8 cellular contexts compared by ENCODE assay signal in genomic region chr1:9687876-9688582, GRCh38. TPM values are rescaled to one million over a fixed set of nuclear protein-coding genes. Genes with fewer than 3 reads are reported as not detected.
DNase-seq lines count a peak whose midpoint lies in the region; ATAC-seq and TF ChIP-seq lines count a peak whose summit lies in the region.

No MANE protein-coding gene starts in this region.

- peak overlapping the region; percentile 71 to 99 for H3K4me3 ChIP-seq in vagina

- no peaks in the 10 kb centered on the region for H3K36me3 ChIP-seq in vagina

- peak; percentile 36 for DNase-seq in activated CD4-positive, alpha-beta T cell treated with anti-CD3 and anti-CD28 coated beads for 36 hours
- DNase-seq in activated CD4-positive, alpha-beta T cell treated with anti-CD3 and anti-CD28 coated beads, Interleukin-2, amount 50 U/mL, for 1 hour = no peak
- DNase-seq in NCI-H2227 treated with DMSO at 0.1 percent for 48 hours (lab: John Stamatoyannopoulos, UW) (peak; percentile 39), chondrocyte (ENCODE audit: low spot score) (no peak), memory B cell (ENCODE audit: low spot score in 2 of 2) (no peak), vagina (ENCODE audit: extremely low spot score in 2 of 2) (no peak)
- DNase-seq in effector CD8-positive, alpha-beta T cell (lab: John Stamatoyannopoulos, UW) = no peak

- no peak for ATAC-seq in activated CD4-positive, alpha-beta T cell treated with anti-CD3 and anti-CD28 coated beads for 36 hours
- ATAC-seq in memory B cell (ENCODE audit: low read depth) = no peak
- no peak for ATAC-seq in HG03159 (IDR thresholded peaks at IDR 0.05; ENCODE audit: unreplicated experiment)

- no peaks in the 10 kb centered on the region for H3K27me3 Mint-ChIP-seq in activated CD4-positive, alpha-beta T cell treated with anti-CD3 and anti-CD28 coated beads for 36 hours
- H3K27me3 Mint-ChIP-seq in chondrocyte (ENCODE audit: low read depth) = no peaks in the 10 kb centered on the region
- H3K27me3 Mint-ChIP-seq in memory B cell = no peaks in the 10 kb centered on the region

- H3K9me3 Mint-ChIP-seq in activated CD4-positive, alpha-beta T cell treated with anti-CD3 and anti-CD28 coated beads for 36 hours (ENCODE audit: low read depth) = no peaks in the 10 kb centered on the region
- H3K9me3 Mint-ChIP-seq in chondrocyte (ENCODE audit: low read depth) = no peaks in the 10 kb centered on the region
- no peaks in the 10 kb centered on the region for H3K9me3 Mint-ChIP-seq in memory B cell

- H3K36me3 Mint-ChIP-seq in activated CD4-positive, alpha-beta T cell treated with anti-CD3 and anti-CD28 coated beads for 36 hours (ENCODE audit: low read depth) = peaks cover 34% of the 10 kb centered on the region
- H3K36me3 Mint-ChIP-seq in chondrocyte (ENCODE audit: low read depth) (no peaks in the 10 kb centered on the region), memory B cell (peaks cover 4% of the 10 kb centered on the region)

- intact Hi-C loops in activated CD4-positive, alpha-beta T cell treated with anti-CD3 and anti-CD28 coated beads for 36 hours (cut with DNase I, micrococcal nuclease) = loop anchor here in 1 of 2 experiments (1.0 to 5.0 kb wide), 3 partner anchors 17 to 39 kb away; no protein-coding TSS in a partner anchor
- intact Hi-C loops in vagina (cut with DNase I) = no loop called here

- peaks cover 73% of the 10 kb centered on the region for H3K4me1 Mint-ChIP-seq in activated CD4-positive, alpha-beta T cell treated with anti-CD3 and anti-CD28 coated beads for 36 hours
- H3K4me1 Mint-ChIP-seq in chondrocyte (ENCODE audit: low read depth) = peaks cover 37% of the 10 kb centered on the region
- peaks cover 48% of the 10 kb centered on the region for H3K4me1 Mint-ChIP-seq in memory B cell

- H3K27me3 ChIP-seq in vagina = no peaks in the 10 kb centered on the region

- peak overlapping the region; percentile 77 for H3K27ac Mint-ChIP-seq in activated CD4-positive, alpha-beta T cell treated with anti-CD3 and anti-CD28 coated beads for 36 hours
- no peak overlapping the region for H3K27ac Mint-ChIP-seq in chondrocyte (ENCODE audit: unreplicated experiment)
- peak overlapping the region; percentile 83 for H3K27ac Mint-ChIP-seq in memory B cell

- H3K4me1 ChIP-seq in vagina = peaks cover 45% of the 10 kb centered on the region

- no peaks in the 10 kb centered on the region for H3K9me3 ChIP-seq in vagina

- POLR2A ChIA-PET in activated CD4-positive, alpha-beta T cell treated with anti-CD3 and anti-CD28 coated beads for 36 hours (lab: Charles Lee) = interaction anchor here (0.9 kb wide), 1 partner anchor 11 kb away, joined by 4 read pairs; no protein-coding TSS in a partner anchor

- CTCF ChIA-PET in activated CD4-positive, alpha-beta T cell treated with anti-CD3 and anti-CD28 coated beads for 36 hours (lab: Charles Lee) = interaction anchor here (0.6 to 1.4 kb wide), 9 partner anchors 15 to 197 kb away, joined by 3 to 5 read pairs (median 3); no protein-coding TSS in a partner anchor

- no peak for TF ChIP-seq CTCF in chondrocyte (IDR thresholded peaks at IDR 0.05)
- TF ChIP-seq CTCF in vagina (IDR thresholded peaks at IDR 0.05) = no peak

- no peak for TF ChIP-seq POLR2A in vagina (IDR thresholded peaks at IDR 0.05)

- H3K4me3 Mint-ChIP-seq in activated CD4-positive, alpha-beta T cell treated with anti-CD3 and anti-CD28 coated beads for 36 hours = peak overlapping the region; percentile 70
- H3K4me3 Mint-ChIP-seq in chondrocyte (ENCODE audit: unreplicated experiment) (peak overlapping the region; percentile 70), memory B cell (peak overlapping the region; percentile 80)

- peak overlapping the region; percentile 65 for H3K27ac ChIP-seq in vagina

RNA-seq across cellular contexts. Expression of gene PIK3CD, which starts 36.5 kb away (rescaled TPM):
- total RNA-seq in activated CD4-positive, alpha-beta T cell treated with anti-CD3 and anti-CD28 coated beads for 36 hours = 100 to 1,000 TPM in 1 of 2 experiments, 10 to 100 TPM in 1; 96.4 to 114 TPM
- total RNA-seq in chondrocyte = 2.9 to 4.5 TPM (median 4.3 TPM) in 3 replicates
- total RNA-seq in vagina = 13.0 TPM

Comparison
In these comparisons a context has a peak if more than half of its experiments do, and no peak if none do; other contexts are left out.
1. DNase-seq: peak in activated CD4-positive, alpha-beta T cell treated with anti-CD3 and anti-CD28 coated beads for 36 hours (single experiment) and NCI-H2227 treated with DMSO at 0.1 percent for 48 hours (single experiment); none in activated CD4-positive, alpha-beta T cell treated with anti-CD3 and anti-CD28 coated beads, Interleukin-2, amount 50 U/mL, for 1 hour (single experiment), chondrocyte (single experiment), memory B cell (0 of 2), vagina (0 of 2) and effector CD8-positive, alpha-beta T cell (single experiment).
2. Peak in every context shown above with its lines, with median percentiles within 50 percentile points of each other: H3K4me3 Mint-ChIP-seq.